Comparison of ENCODE assay signal across 8 cellular contexts in the genomic region with DNA sequence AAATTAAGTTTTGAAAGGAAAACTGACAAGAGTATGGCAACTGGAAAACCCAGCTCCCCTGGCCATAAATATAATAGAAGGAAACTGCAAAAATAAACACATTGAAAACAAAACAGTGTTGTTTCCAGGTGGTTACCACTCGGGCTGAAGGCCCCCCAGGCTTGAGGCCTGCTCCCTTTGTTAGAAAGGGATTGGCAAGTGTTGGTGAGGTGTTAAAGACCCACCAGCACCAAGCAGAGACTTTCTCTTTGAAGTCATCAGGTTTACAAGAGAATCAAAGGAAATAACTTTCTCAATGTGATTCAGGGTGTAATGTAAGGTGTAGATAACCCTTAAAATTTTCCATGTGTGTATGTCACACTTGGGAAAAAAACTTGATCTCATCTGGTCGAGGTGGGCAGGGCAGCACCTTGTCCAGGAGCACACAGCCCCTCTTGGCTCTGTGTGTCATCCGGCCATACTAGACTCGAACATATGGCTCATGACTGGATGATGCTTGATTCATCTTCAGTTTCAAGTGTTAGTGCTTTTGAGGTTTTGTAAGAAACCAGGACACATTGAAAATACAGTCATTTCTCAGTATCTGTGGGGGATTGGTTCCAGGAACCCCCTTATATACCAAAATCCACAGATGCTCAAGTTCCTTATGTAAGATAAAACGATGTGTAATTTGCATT. TPM values are rescaled to one million over a fixed set of nuclear protein-coding genes. Genes with fewer than 3 reads are reported as not detected.
A peak's percentile ranks its signal among the peaks of the same experiment; 100 is the strongest.
DNase-seq lines count a peak whose midpoint lies in the region; ATAC-seq, FAIRE-seq and TF ChIP-seq lines count a peak whose summit lies in the region.

No MANE protein-coding gene starts in this region.

- H3K27ac ChIP-seq in heart left ventricle = peak overlapping the region in 11 of 12 donors; percentile 73 to 99 (median 96)
- H3K27ac ChIP-seq in aorta (ENCODE audit: low read depth in 1 of 2, low read length in 2 of 2) = peak overlapping the region; percentile 70 to 80
- H3K27ac ChIP-seq in effector memory CD4-positive, alpha-beta T cell (ENCODE audit: insufficient read depth, low read length, poor library complexity, severe bottlenecking) = no peak overlapping the region

- ATAC-seq in heart left ventricle (no peak), left ventricle myocardium superior (no peak), aorta (ENCODE audit: low FRiP score) (no peak)

- H3K27ac Mint-ChIP-seq in activated naive CD8-positive, alpha-beta T cell treated with anti-CD3 and anti-CD28 coated beads for 36 hours = peak overlapping the region; percentile 82

- H3K4me3 ChIP-seq in heart left ventricle = peak overlapping the region in 3 of 12 donors; percentile 4 to 14 (median 14)
- H3K4me3 ChIP-seq in mucosa of stomach (ENCODE audit: low read length) = no peak overlapping the region
- peak overlapping the region in 1 of 2 donors; percentile 11 for H3K4me3 ChIP-seq in aorta (ENCODE audit: low read length in 2 of 2)
- no peak overlapping the region for H3K4me3 ChIP-seq in effector memory CD4-positive, alpha-beta T cell (ENCODE audit: insufficient read depth, low read depth, low read length, poor library complexity, severe bottlenecking)

- H3K4me1 ChIP-seq in heart left ventricle = peaks cover 48 to 100% (median 100%) of the 10 kb centered on the region in 12 donors
- peaks cover 96% of the 10 kb centered on the region for H3K4me1 ChIP-seq in mucosa of stomach (ENCODE audit: control insufficient read depth, insufficient read depth, low read length)
- peaks cover 11 to 19% of the 10 kb centered on the region in 2 donors for H3K4me1 ChIP-seq in aorta (ENCODE audit: control insufficient read depth in 1 of 2, insufficient read depth in 2 of 2, low read length in 2 of 2)
- peaks cover 42% of the 10 kb centered on the region for H3K4me1 ChIP-seq in effector memory CD4-positive, alpha-beta T cell (ENCODE audit: control insufficient read depth, insufficient read depth, low read length, poor library complexity, severe bottlenecking)

- H3K36me3 Mint-ChIP-seq in activated naive CD8-positive, alpha-beta T cell treated with anti-CD3 and anti-CD28 coated beads for 36 hours = peaks cover 33% of the 10 kb centered on the region

- peaks cover 58% of the 10 kb centered on the region for H3K4me1 Mint-ChIP-seq in activated naive CD8-positive, alpha-beta T cell treated with anti-CD3 and anti-CD28 coated beads for 36 hours

- TF ChIP-seq POLR2A in heart left ventricle (IDR thresholded peaks at IDR 0.05) = no peak

- H3K36me3 ChIP-seq in heart left ventricle (peaks cover 0 to 20% (median 9%) of the 10 kb centered on the region in 9 donors), mucosa of stomach (ENCODE audit: control insufficient read depth, insufficient read depth, low read length) (no peaks in the 10 kb centered on the region), aorta (ENCODE audit: control insufficient read depth in 1 of 2, insufficient read depth in 2 of 2, low read length in 1 of 2) (peaks cover 0 to 2% of the 10 kb centered on the region in 2 donors)
- no peaks in the 10 kb centered on the region for H3K36me3 ChIP-seq in effector memory CD4-positive, alpha-beta T cell (ENCODE audit: control insufficient read depth, insufficient read depth, low read length)

- H3K4me3 Mint-ChIP-seq in activated naive CD8-positive, alpha-beta T cell treated with anti-CD3 and anti-CD28 coated beads for 36 hours = peak overlapping the region; percentile 0

- H3K9me3 Mint-ChIP-seq in activated naive CD8-positive, alpha-beta T cell treated with anti-CD3 and anti-CD28 coated beads for 36 hours = no peaks in the 10 kb centered on the region

- no peaks in the 10 kb centered on the region for H3K27me3 ChIP-seq in heart left ventricle
- no peaks in the 10 kb centered on the region for H3K27me3 ChIP-seq in mucosa of stomach (ENCODE audit: control insufficient read depth, insufficient read depth, low read length)
- no peaks in the 10 kb centered on the region for H3K27me3 ChIP-seq in aorta (ENCODE audit: control insufficient read depth in 1 of 2, insufficient read depth in 2 of 2, low read length in 1 of 2)
- no peaks in the 10 kb centered on the region for H3K27me3 ChIP-seq in effector memory CD4-positive, alpha-beta T cell (replicated peaks; ENCODE audit: control insufficient read depth, insufficient read depth, low read length, poor library complexity, severe bottlenecking)

- peak overlapping the region; percentile 48 for H3K9ac ChIP-seq in mucosa of stomach (ENCODE audit: low read length)

- H3K9me3 ChIP-seq in heart left ventricle (no peaks in the 10 kb centered on the region), mucosa of stomach (ENCODE audit: control insufficient read depth, low read length) (no peaks in the 10 kb centered on the region), aorta (ENCODE audit: control insufficient read depth, low read length) (no peaks in the 10 kb centered on the region)
- H3K9me3 ChIP-seq in effector memory CD4-positive, alpha-beta T cell (ENCODE audit: control insufficient read depth, low read length) = no peaks in the 10 kb centered on the region

- intact Hi-C loops in heart left ventricle (cut with DNase I) = loop anchor here in 5 of 10 donors (5.0 to 10.0 kb wide), 3 partner anchors 37 to 180 kb away; partner anchors contain the start of gene ECH1 (in 1 of the 5)
- intact Hi-C loops in left ventricle myocardium superior (cut with micrococcal nuclease) = loop anchor here (10.0 kb wide), 2 partner anchors 50 to 180 kb away; partner anchors contain the start of gene ECH1
- intact Hi-C loops in aorta (cut with DNase I) = loop anchor here in 1 of 2 donors (10.0 kb wide), 1 partner anchor 180 kb away; the partner anchor contains the start of gene ECH1

- DNase-seq in heart left ventricle = no peak
- DNase-seq in left ventricle myocardium superior = no peak
- peak; percentile 60 for DNase-seq in activated naive CD8-positive, alpha-beta T cell treated with anti-CD3 and anti-CD28 coated beads for 36 hours
- DNase-seq in aorta = no peak
- no peak for DNase-seq in effector memory CD4-positive, alpha-beta T cell
- DNase-seq in urothelium cell line (ENCODE audit: low spot score) = no peak
- DNase-seq in NCI-H446 (lab: John Stamatoyannopoulos, UW) = no peak

- peaks cover 62% of the 10 kb centered on the region for H3K27me3 Mint-ChIP-seq in activated naive CD8-positive, alpha-beta T cell treated with anti-CD3 and anti-CD28 coated beads for 36 hours

- TF ChIP-seq CTCF in heart left ventricle (IDR thresholded peaks at IDR 0.05) = no peak

- WGBS in heart left ventricle, 4 donors = 39 to 46% (median 43%) methylated on average over 5 of the region's 5 CpGs
- WGBS in aorta, 2 donors = 24 to 28% methylated on average over 5 of the region's 5 CpGs

- no peak for FAIRE-seq in urothelium cell line (lab: Jason Lieb, UNC)

RNA-seq across cellular contexts. Expression of gene ACTN4, which starts 7.8 kb away (rescaled TPM):
- total RNA-seq in heart left ventricle (100 to 1,000 TPM; 124 to 307 (median 154) TPM), left ventricle myocardium superior (131 TPM), aorta (1,000 to 10,000 TPM in 1 of 2 donors, 100 to 1,000 TPM in 1; 794 to 1,985 TPM)
- polyA plus RNA-seq in heart left ventricle (100 to 1,000 TPM; 100 to 107 TPM), aorta (100 to 1,000 TPM; 111 to 163 TPM)
- 100 to 1,000 TPM; 160 to 171 TPM for total RNA-seq in activated naive CD8-positive, alpha-beta T cell treated with anti-CD3 and anti-CD28 coated beads for 36 hours

RNA-seq across cellular contexts. Expression of gene EIF3K, which starts 36.3 kb away (rescaled TPM):
- 1,000 to 10,000 TPM in 1 of 9 donors, 100 to 1,000 TPM in 8; 447 to 1,239 (median 596) TPM for total RNA-seq in heart left ventricle
- polyA plus RNA-seq in heart left ventricle = 100 to 1,000 TPM; 761 to 801 TPM
- 674 TPM for total RNA-seq in left ventricle myocardium superior
- 100 to 1,000 TPM; 312 to 321 TPM for total RNA-seq in activated naive CD8-positive, alpha-beta T cell treated with anti-CD3 and anti-CD28 coated beads for 36 hours
- 100 to 1,000 TPM; 171 to 183 TPM for total RNA-seq in aorta
- 100 to 1,000 TPM; 299 to 445 TPM for polyA plus RNA-seq in aorta

RNA-seq across cellular contexts. Expression of gene MAP4K1, which starts 37.5 kb away (rescaled TPM):
- total RNA-seq in heart left ventricle = 1 to 10 TPM; 1.2 to 9.9 (median 2.7) TPM
- 1 to 10 TPM in 1 of 2 donors, under 1 TPM in 1; 0.69 to 2.7 TPM for polyA plus RNA-seq in heart left ventricle
- 1.8 TPM for total RNA-seq in left ventricle myocardium superior
- total RNA-seq in activated naive CD8-positive, alpha-beta T cell treated with anti-CD3 and anti-CD28 coated beads for 36 hours = 100 to 1,000 TPM; 169 TPM
- 10 to 100 TPM in 1 of 2 donors, 1 to 10 TPM in 1; 7.3 to 13.2 TPM for total RNA-seq in aorta
- 1 to 10 TPM; 1.6 to 2.1 TPM for polyA plus RNA-seq in aorta

Comparison
In these comparisons a context has a peak if more than half of its experiments do, and no peak if none do; other contexts are left out.
1. RNA of gene MAP4K1, which starts 37.5 kb away (total RNA-seq): 169 TPM in activated naive CD8-positive, alpha-beta T cell treated with anti-CD3 and anti-CD28 coated beads for 36 hours; 7.3 to 13.2 TPM in aorta, 1.2 to 9.9 TPM in heart left ventricle and 1.8 TPM in left ventricle myocardium superior (single experiment); every median in the first group is over 10 times any median in the second.